ENCODE assay signal across 10 cellular contexts in genomic region chr20:10863337-10864060, GRCh38.
DNase-seq lines count a peak whose midpoint lies in the region; TF ChIP-seq lines count a peak whose summit lies in the region.
"Had no signal": no experiment of that assay in that cellular context is flagged by ENCODE, and none has a peak within 500 bp of the region (broad histone marks: within the 10 kb centered on the region; RNA-seq: fewer than 3 reads in every experiment).

No MANE protein-coding gene starts in this region.

- H2AFZ ChIP-seq in SK-N-SH (ENCODE audit: low read depth): peak overlapping the region; percentile 73

- intact Hi-C loops in Caco-2 (cut with micrococcal nuclease; ENCODE audit: unreplicated experiment) (loop anchor here (5.0 kb wide), 1 partner anchor 409 kb away; no protein-coding TSS in a partner anchor), head of caudate nucleus (cut with DNase I) (no loop called here)

- H3K27me3 Mint-ChIP-seq in Caco-2 (ENCODE audit: insufficient read depth, unreplicated experiment): no peaks in the 10 kb centered on the region
- H3K27me3 Mint-ChIP-seq: activated naive CD4-positive, alpha-beta T cell treated with anti-CD3 and anti-CD28 coated beads, Interleukin-2, amount 50 U/mL, for 24 hours had no signal

- peak in 1 of 2 experiments; percentile 47; a peak in 1 of 4 replicates for TF ChIP-seq EP300 in SK-N-SH (IDR thresholded peaks at IDR 0.05; ENCODE audit: borderline replicate concordance in 1 of 2, low read depth in 1 of 2, low read length in 1 of 2)

- H3K27me3 ChIP-seq in Caco-2 (replicated peaks; ENCODE audit: control insufficient read depth, insufficient read depth, low read length) (no peaks in the 10 kb centered on the region), SK-N-SH (ENCODE audit: insufficient read depth) (no peaks in the 10 kb centered on the region)

- H3K9me3 Mint-ChIP-seq in Caco-2 (ENCODE audit: unreplicated experiment): peaks cover 16% of the 10 kb centered on the region

- no peak overlapping the region for H3K4me3 Mint-ChIP-seq in Caco-2 (ENCODE audit: unreplicated experiment)
- H3K4me3 Mint-ChIP-seq: activated naive CD4-positive, alpha-beta T cell treated with anti-CD3 and anti-CD28 coated beads, Interleukin-2, amount 50 U/mL, for 24 hours had no signal

- DNase-seq in Caco-2 (no peak), SK-N-SH (no peak), fibroblast of the conjunctiva (ENCODE audit: low read depth) (peak; percentile 77), pulmonary artery endothelial cell (ENCODE audit: low read depth, low spot score) (peak; percentile 77), NCI-H524 treated with DMSO at 0.1 percent for 48 hours (lab: John Stamatoyannopoulos, UW) (no peak), head of caudate nucleus (no peak), D341Med (ENCODE audit: low spot score) (no peak)
- DNase-seq in NK-92 treated with Interleukin-12 subunit alpha and Interleukin-12 subunit beta, amount 100 ng/mL, for 24 hours (lab: John Stamatoyannopoulos, UW): no peak
- DNase-seq: DND-41 had no signal

- TF ChIP-seq CTCF in Caco-2 (IDR thresholded peaks at IDR 0.05; ENCODE audit: insufficient read depth in 1 of 2, low read depth in 1 of 2, low read length in 1 of 2, severe bottlenecking in 1 of 2, unreplicated experiment in 1 of 2): no peak
- no peak for TF ChIP-seq CTCF in SK-N-SH (IDR thresholded peaks at IDR 0.05)

- WGBS in SK-N-SH (ENCODE audit: low lambda C conversion rate): 32% methylated on average over 5 of the region's 6 CpGs

- no peaks in the 10 kb centered on the region for H3K79me2 ChIP-seq in SK-N-SH (ENCODE audit: insufficient read depth)

- H3K9me3 ChIP-seq in Caco-2 (no peaks in the 10 kb centered on the region), SK-N-SH (no peaks in the 10 kb centered on the region)

- POLR2A ChIA-PET in Caco-2 (lab: Charles Lee) (no interaction called here), SK-N-SH (lab: Yijun Ruan, JAX) (no interaction called here)

- H3K27ac ChIP-seq in SK-N-SH (ENCODE audit: low read depth in 2 of 2, low read length in 1 of 2): peak overlapping the region; percentile 71 to 72; a peak in 3 of 4 replicates

- H3K36me3 Mint-ChIP-seq in Caco-2 (ENCODE audit: insufficient read depth, unreplicated experiment): no peaks in the 10 kb centered on the region
- H3K36me3 Mint-ChIP-seq: activated naive CD4-positive, alpha-beta T cell treated with anti-CD3 and anti-CD28 coated beads, Interleukin-2, amount 50 U/mL, for 24 hours had no signal

- H3K36me3 ChIP-seq in Caco-2 (ENCODE audit: control insufficient read depth, insufficient read depth, low read length) (no peaks in the 10 kb centered on the region), SK-N-SH (replicated peaks in 1 of 2; ENCODE audit: control insufficient read depth in 1 of 2, insufficient read depth in 2 of 2, low read length in 1 of 2) (no peaks in the 10 kb centered on the region)

- peak overlapping the region; percentile 65 for H3K4me2 ChIP-seq in SK-N-SH

- no peaks in the 10 kb centered on the region for H3K9me2 ChIP-seq in SK-N-SH

- TF ChIP-seq RAD21 in SK-N-SH (IDR thresholded peaks at IDR 0.05; ENCODE audit: low read length): no peak

- peak overlapping the region; percentile 0; the same call in 1 of the 2 replicates for H3K9ac ChIP-seq in SK-N-SH

- CTCF ChIA-PET in Caco-2 (lab: Charles Lee) (no interaction called here), SK-N-SH (lab: Yijun Ruan, JAX) (no interaction called here)

- H3F3A ChIP-seq in SK-N-SH (replicated peaks; ENCODE audit: insufficient read depth): peaks cover 19% of the 10 kb centered on the region

- BruUV-seq in Caco-2 (replicated peaks; lab: Mats Ljungman, UMichigan): no TSS peak

- H3K4me3 ChIP-seq in Caco-2 (ENCODE audit: low read depth, low read length): no peak overlapping the region
- H3K4me3 ChIP-seq in SK-N-SH (ENCODE audit: low read depth in 2 of 2, low read length in 1 of 2): no peak overlapping the region; a peak in 1 of 4 replicates

- H4K20me1 ChIP-seq in SK-N-SH (ENCODE audit: insufficient read depth): no peaks in the 10 kb centered on the region

- H3K4me1 Mint-ChIP-seq in Caco-2 (ENCODE audit: low read depth, unreplicated experiment): no peaks in the 10 kb centered on the region
- H3K4me1 Mint-ChIP-seq: activated naive CD4-positive, alpha-beta T cell treated with anti-CD3 and anti-CD28 coated beads, Interleukin-2, amount 50 U/mL, for 24 hours had no signal

- H3K4me1 ChIP-seq in Caco-2 (peaks cover 28% of the 10 kb centered on the region), SK-N-SH (ENCODE audit: control insufficient read depth in 1 of 2, insufficient read depth in 2 of 2, low read depth in 1 of 2, low read length in 1 of 2) (peaks cover 0 to 9% of the 10 kb centered on the region in 2 experiments)

- peak overlapping the region; percentile 13 for H3K27ac Mint-ChIP-seq in Caco-2 (ENCODE audit: unreplicated experiment)
- H3K27ac Mint-ChIP-seq: activated naive CD4-positive, alpha-beta T cell treated with anti-CD3 and anti-CD28 coated beads, Interleukin-2, amount 50 U/mL, for 24 hours had no signal

TF ChIP-seq in SK-N-SH, 30 proteins besides CTCF, POLR2A, EP300 and RAD21 (continues in another document):
- TF ChIP-seq SIN3A (IDR thresholded peaks at IDR 0.05; ENCODE audit: borderline replicate concordance, low read depth, low read length): no peak
- no peak for TF ChIP-seq CHD2 (IDR thresholded peaks at IDR 0.05; ENCODE audit: low read length, partially characterized antibody)
- TF ChIP-seq NFIC (IDR thresholded peaks at IDR 0.05; ENCODE audit: borderline replicate concordance): peak; percentile 74
- no peak for TF ChIP-seq GATA2 (CRISPR knock-in tag; IDR thresholded peaks at IDR 0.05)
- no peak for TF ChIP-seq FOXJ3 (CRISPR knock-in tag; IDR thresholded peaks at IDR 0.05)
- peak; percentile 78 for TF ChIP-seq FOSL2 (IDR thresholded peaks at IDR 0.05; ENCODE audit: borderline replicate concordance, low read depth)
- TF ChIP-seq EZH2phosphoT487 (IDR thresholded peaks at IDR 0.05; ENCODE audit: borderline replicate concordance, low read depth): no peak
- TF ChIP-seq TCF12 (IDR thresholded peaks at IDR 0.05): peak; percentile 77
- no peak for TF ChIP-seq SMC3 (IDR thresholded peaks at IDR 0.05; ENCODE audit: low read depth, low read length)
- no peak for TF ChIP-seq YY1 (IDR thresholded peaks at IDR 0.05; ENCODE audit: low read depth)
- TF ChIP-seq RCOR1 (IDR thresholded peaks at IDR 0.05; ENCODE audit: low read length): no peak
- no peak for TF ChIP-seq TAF1 (IDR thresholded peaks at IDR 0.05; ENCODE audit: borderline replicate concordance, low read depth, low read length)
- TF ChIP-seq IRF3 (IDR thresholded peaks at IDR 0.05; ENCODE audit: low read depth, low read length): no peak
- TF ChIP-seq ELF1 (IDR thresholded peaks at IDR 0.05): no peak
- TF ChIP-seq GABPA (IDR thresholded peaks at IDR 0.05; ENCODE audit: low read depth): no peak
- peak; percentile 73; the same call in 1 of the 2 replicates for TF ChIP-seq TEAD4 (IDR thresholded peaks at IDR 0.05; ENCODE audit: borderline replicate concordance, insufficient read depth)
- no peak for TF ChIP-seq RXRA (IDR thresholded peaks at IDR 0.05; ENCODE audit: borderline replicate concordance, low read depth)
- TF ChIP-seq USF1 (IDR thresholded peaks at IDR 0.05; ENCODE audit: borderline replicate concordance, low read depth): no peak
- no peak for TF ChIP-seq USF2 (IDR thresholded peaks at IDR 0.05; ENCODE audit: borderline replicate concordance, low read depth, low read length)
- no peak for TF ChIP-seq ZBTB33 (IDR thresholded peaks at IDR 0.05; ENCODE audit: borderline replicate concordance, low read depth)
- TF ChIP-seq NRF1 (IDR thresholded peaks at IDR 0.05; ENCODE audit: low read depth, low read length): no peak

Comparison
In these comparisons a context has a peak if more than half of its experiments do, and no peak if none do; other contexts are left out.
1. DNase-seq: peak in fibroblast of the conjunctiva (single experiment) and pulmonary artery endothelial cell (single experiment); none in Caco-2 (0 of 2), SK-N-SH (single experiment), NK-92 treated with Interleukin-12 subunit alpha and Interleukin-12 subunit beta, amount 100 ng/mL, for 24 hours (single experiment), NCI-H524 treated with DMSO at 0.1 percent for 48 hours (single experiment), head of caudate nucleus (0 of 42) and D341Med (single experiment).